In genomic region chr1:203267912-203268311, GRCh38 we compare ENCODE assay signal across 8 cellular contexts. TPM values are rescaled to one million over a fixed set of nuclear protein-coding genes. Genes with fewer than 3 reads are reported as not detected.
DNase-seq lines count a peak whose midpoint lies in the region; ATAC-seq and TF ChIP-seq lines count a peak whose summit lies in the region.

No MANE protein-coding gene starts in this region.

- no peak for TF ChIP-seq CTCF in CD4-positive, alpha-beta T cell (IDR thresholded peaks at IDR 0.05)
- TF ChIP-seq CTCF in OCI-LY7 (conservative IDR thresholded peaks at IDR 0.05; ENCODE audit: low read length) (no peak), endodermal cell (conservative IDR thresholded peaks at IDR 0.05) (no peak)

- H3K79me1 ChIP-seq in neuronal stem cell (ENCODE audit: low read depth, low read length) = no peaks in the 10 kb centered on the region

- no peak overlapping the region for H2BK120ac ChIP-seq in neuronal stem cell (ENCODE audit: low read depth, low read length)

- no peak for ATAC-seq in CD4-positive, alpha-beta T cell (ENCODE audit: poor library complexity)
- no peak for ATAC-seq in left lobe of liver

- H3K4me1 ChIP-seq in OCI-LY7 (ENCODE audit: insufficient read depth, low read length, poor library complexity, severe bottlenecking) = peaks cover 86% of the 10 kb centered on the region
- peaks cover 2% of the 10 kb centered on the region for H3K4me1 ChIP-seq in endodermal cell (ENCODE audit: control insufficient read depth, insufficient read depth, low read length)
- H3K4me1 ChIP-seq in neuronal stem cell (ENCODE audit: control insufficient read depth in 2 of 2, insufficient read depth in 1 of 2, low read depth in 1 of 2, low read length in 2 of 2) = peaks cover 0 to 4% of the 10 kb centered on the region in 2 donors

- no peaks in the 10 kb centered on the region for H3K9me3 Mint-ChIP-seq in CD4-positive, alpha-beta T cell
- no peaks in the 10 kb centered on the region for H3K9me3 Mint-ChIP-seq in endodermal cell

- no peak overlapping the region for H3K9ac ChIP-seq in endodermal cell (ENCODE audit: extremely low read depth, low read length, poor library complexity, severe bottlenecking)
- H3K9ac ChIP-seq in neuronal stem cell (ENCODE audit: low read depth, low read length, poor library complexity) = no peak overlapping the region

- H3K27me3 Mint-ChIP-seq in CD4-positive, alpha-beta T cell = no peaks in the 10 kb centered on the region
- peaks cover 43% of the 10 kb centered on the region for H3K27me3 Mint-ChIP-seq in endodermal cell (ENCODE audit: insufficient read depth)

- no peak overlapping the region for H3K4ac ChIP-seq in neuronal stem cell (ENCODE audit: low read length)

- H3K4me3 ChIP-seq in OCI-LY7 (ENCODE audit: low read depth, low read length, poor library complexity, severe bottlenecking) (no peak overlapping the region), endodermal cell (ENCODE audit: low read length) (peak overlapping the region; percentile 78), neuronal stem cell (ENCODE audit: low read length in 2 of 2) (no peak overlapping the region)

- POLR2A ChIA-PET in CD4-positive, alpha-beta T cell (lab: Charles Lee) = interaction anchor here (1.0 to 17.7 kb wide), 11 partner anchors 10 to 359 kb away, joined by 3 to 320 read pairs (median 12); partner anchors contain the start of genes ATP2B4 and BTG2
- POLR2A ChIA-PET in OCI-LY7 (lab: Charles Lee) = interaction anchor here (0.9 to 3.6 kb wide), 2 partner anchors 50 to 58 kb away, joined by 3 to 26 read pairs; no protein-coding TSS in a partner anchor

- peak overlapping the region; percentile 77 for H3K27ac Mint-ChIP-seq in CD4-positive, alpha-beta T cell
- H3K27ac Mint-ChIP-seq in endodermal cell = no peak overlapping the region

- H3K23ac ChIP-seq in neuronal stem cell (ENCODE audit: low read depth, low read length, poor library complexity) = no peak overlapping the region

- H4K20me1 ChIP-seq in OCI-LY7 (ENCODE audit: insufficient read depth, low read length) = no peaks in the 10 kb centered on the region

- peak overlapping the region; percentile 93 for H3K18ac ChIP-seq in neuronal stem cell (ENCODE audit: low read length)

- H4K91ac ChIP-seq in neuronal stem cell (ENCODE audit: low read depth, low read length, poor library complexity) = no peak overlapping the region

- H2AFZ ChIP-seq in OCI-LY7 (ENCODE audit: low read length) (peak overlapping the region; percentile 61; the same call in 1 of the 2 replicates), neuronal stem cell (ENCODE audit: low read length) (peak overlapping the region; percentile 96)

- in situ Hi-C loops in KBM-7 (cut with MboI; ENCODE audit: low pct_unique_long_range_greater_than_20kb, low sequenced_read_pairs) = no loop called here

- CTCF ChIA-PET in CD4-positive, alpha-beta T cell (lab: Charles Lee) = interaction anchor here (0.5 to 15.3 kb wide), 52 partner anchors 11 to 1539 kb away, joined by 3 to 462 read pairs (median 4); partner anchors contain the start of genes ATP2B4, BTG2, OPTC and TMEM183A
- CTCF ChIA-PET in OCI-LY7 (lab: Charles Lee; ENCODE audit: unreplicated experiment) = interaction anchor here (0.5 to 2.1 kb wide), 13 partner anchors 13 to 220 kb away, joined by 3 to 21 read pairs (median 4); no protein-coding TSS in a partner anchor

- peak overlapping the region; percentile 73 for H3K4me3 Mint-ChIP-seq in CD4-positive, alpha-beta T cell
- peak overlapping the region; percentile 66 for H3K4me3 Mint-ChIP-seq in endodermal cell

- no peak overlapping the region for H2AK5ac ChIP-seq in neuronal stem cell (ENCODE audit: low read depth, low read length)

- H3K36me3 Mint-ChIP-seq in CD4-positive, alpha-beta T cell (ENCODE audit: low read depth) = no peaks in the 10 kb centered on the region
- no peaks in the 10 kb centered on the region for H3K36me3 Mint-ChIP-seq in endodermal cell (ENCODE audit: low read depth)

- H3K9me3 ChIP-seq in CD4-positive, alpha-beta T cell (ENCODE audit: control insufficient read depth, low read length) = no peaks in the 10 kb centered on the region
- no peaks in the 10 kb centered on the region for H3K9me3 ChIP-seq in OCI-LY7 (ENCODE audit: low read length)
- no peaks in the 10 kb centered on the region for H3K9me3 ChIP-seq in endodermal cell (ENCODE audit: control insufficient read depth, low read length)
- H3K9me3 ChIP-seq in neuronal stem cell (replicated peaks in 1 of 2; ENCODE audit: control insufficient read depth in 2 of 2, insufficient read depth in 1 of 2, low read depth in 1 of 2, low read length in 2 of 2) = no peaks in the 10 kb centered on the region

- H3K4me1 Mint-ChIP-seq in CD4-positive, alpha-beta T cell (ENCODE audit: low read depth) = peaks cover 23% of the 10 kb centered on the region
- H3K4me1 Mint-ChIP-seq in endodermal cell = peaks cover 12% of the 10 kb centered on the region

- no peak overlapping the region for H3K14ac ChIP-seq in neuronal stem cell (ENCODE audit: low read length)

- H3K9me2 ChIP-seq in OCI-LY7 (ENCODE audit: insufficient read depth, low read length) = no peaks in the 10 kb centered on the region

- H3K27ac ChIP-seq in CD4-positive, alpha-beta T cell (ENCODE audit: low read depth, low read length) = peak overlapping the region; percentile 69
- H3K27ac ChIP-seq in OCI-LY7 (ENCODE audit: low read depth, low read length, poor library complexity, severe bottlenecking) (no peak overlapping the region), endodermal cell (ENCODE audit: low read depth, low read length) (no peak overlapping the region), neuronal stem cell (replicated peaks; ENCODE audit: low read length) (no peak overlapping the region)

- H3K79me2 ChIP-seq in OCI-LY7 (ENCODE audit: insufficient read depth, low read depth, low read length) = no peaks in the 10 kb centered on the region

- BruUV-seq in OCI-LY7 (replicated peaks; lab: Mats Ljungman, UMichigan) = no TSS peak

- H3K36me3 ChIP-seq in OCI-LY7 (ENCODE audit: insufficient read depth, low read length) (no peaks in the 10 kb centered on the region), endodermal cell (ENCODE audit: control insufficient read depth, insufficient read depth, low read length) (no peaks in the 10 kb centered on the region), neuronal stem cell (replicated peaks in 1 of 2; ENCODE audit: control insufficient read depth in 2 of 2, insufficient read depth in 2 of 2, low read length in 2 of 2) (no peaks in the 10 kb centered on the region)

- H3K4me2 ChIP-seq in OCI-LY7 (ENCODE audit: low read length) (peak overlapping the region; percentile 67), neuronal stem cell (ENCODE audit: insufficient read depth, low read length, poor library complexity, severe bottlenecking) (no peak overlapping the region)

- H2BK12ac ChIP-seq in neuronal stem cell (ENCODE audit: low read length) = no peak overlapping the region

- no peak overlapping the region for H2BK15ac ChIP-seq in neuronal stem cell (ENCODE audit: low read length)

- no peak overlapping the region for H2BK5ac ChIP-seq in neuronal stem cell (ENCODE audit: low read length)

- no peak overlapping the region for H4K8ac ChIP-seq in neuronal stem cell (ENCODE audit: low read depth, low read length)

- 83 to 85% methylated on average over 11 to 14 of the region's 15 CpGs for WGBS in endodermal cell (ENCODE audit: insufficient coverage in 1 of 2, insufficient read length in 1 of 2), 2 experiments
- WGBS in neuronal stem cell (ENCODE audit: extremely low coverage in 2 of 2, insufficient read length in 2 of 2, insufficient replicate concordance in 1 of 2), 2 donors = no CpG with 5 or more reads among the region's 15 CpGs

- intact Hi-C loops in CD4-positive, alpha-beta T cell (cut with DNase I, micrococcal nuclease) = loop anchor here (1.0 to 10.0 kb wide), 8 partner anchors 219 to 861 kb away; partner anchors contain the start of gene ATP2B4 (in 2 of the 2)
- intact Hi-C loops in OCI-LY7 (cut with micrococcal nuclease; ENCODE audit: unreplicated experiment) = loop anchor here (1.0 to 5.0 kb wide), 5 partner anchors 72 to 434 kb away; no protein-coding TSS in a partner anchor

- no peaks in the 10 kb centered on the region for H3K27me3 ChIP-seq in CD4-positive, alpha-beta T cell (ENCODE audit: control insufficient read depth, insufficient read depth, low read length)
- H3K27me3 ChIP-seq in endodermal cell (ENCODE audit: control insufficient read depth, insufficient read depth, low read length, poor library complexity, severe bottlenecking) (peaks cover 32% of the 10 kb centered on the region), neuronal stem cell (ENCODE audit: control insufficient read depth in 3 of 3, insufficient read depth in 3 of 3, low read depth in 1 of 3, low read length in 3 of 3) (peaks cover 0 to 10% (median 0%) of the 10 kb centered on the region in 3 experiments)

- DNase-seq in CD4-positive, alpha-beta T cell = no peak
- DNase-seq in OCI-LY7 (ENCODE audit: low spot score) = peak; percentile 3
- DNase-seq in endodermal cell = no peak
- no peak for DNase-seq in neuronal stem cell (ENCODE audit: low spot score)
- no peak for DNase-seq in NCI-H187 treated with DMSO at 0.1 percent for 48 hours (lab: John Stamatoyannopoulos, UW)
- no peak for DNase-seq in KBM-7
- no peak for DNase-seq in left lobe of liver (ENCODE audit: low spot score)
- no peak for DNase-seq in Ammon's horn (ENCODE audit: low spot score)

RNA-seq across cellular contexts. Expression of gene BTG2, which starts 37.4 kb away (rescaled TPM):
- total RNA-seq in CD4-positive, alpha-beta T cell = 100 to 1,000 TPM; 802 to 849 TPM
- 146 and 156 TPM in 2 replicates for total RNA-seq in OCI-LY7 (2014; rRNA removed; shearing (Covaris generic))
- 99.5 and 102 TPM in 2 replicates for total RNA-seq in OCI-LY7 (2022)
- 10 to 100 TPM; 49.8 to 54.6 TPM for total RNA-seq in endodermal cell
- polyA plus RNA-seq in endodermal cell (2013, experiment 1 of 2) = 73.2 TPM
- polyA plus RNA-seq in endodermal cell (2013, experiment 2 of 2) = 77.5 TPM
- polyA plus RNA-seq in neuronal stem cell (2013, experiment 1 of 2) = 59.9 TPM
- polyA plus RNA-seq in neuronal stem cell (2013, experiment 2 of 2) = 59.9 TPM
- 2.8 TPM for total RNA-seq in left lobe of liver

RNA-seq across cellular contexts. Expression of gene CHIT1, which starts 38.4 kb away (rescaled TPM):
- total RNA-seq in CD4-positive, alpha-beta T cell = 1 to 10 TPM in 1 of 2 experiments, under 1 TPM in 1; 0.58 to 1.1 TPM
- total RNA-seq in OCI-LY7 (2014; rRNA removed; shearing (Covaris generic)) = 1.9 TPM in 2 replicates
- total RNA-seq in OCI-LY7 (2022) (3.6 and 4.6 TPM in 2 replicates), endodermal cell (under 1 TPM in 1 of 2 donors, not detected in 1; 0.07 TPM), left lobe of liver (0.28 TPM)
- polyA plus RNA-seq in endodermal cell (2013, experiment 1 of 2) = not detected
- not detected for polyA plus RNA-seq in endodermal cell (2013, experiment 2 of 2)
- 0.04 TPM for polyA plus RNA-seq in neuronal stem cell (2013, experiment 1 of 2)
- polyA plus RNA-seq in neuronal stem cell (2013, experiment 2 of 2) = not detected

Comparison
In these comparisons a context has a peak if more than half of its experiments do, and no peak if none do; other contexts are left out.
1. RNA of gene BTG2, which starts 37.4 kb away (total RNA-seq): 802 to 849 TPM in CD4-positive, alpha-beta T cell, 99.5 to 156 TPM in OCI-LY7 and 49.8 to 54.6 TPM in endodermal cell; 2.8 TPM in left lobe of liver (single experiment); every median in the first group is over 10 times any median in the second.